2 cellular contexts compared by ENCODE assay signal in genomic region chr20:1341561-1342265, GRCh38.
A peak's percentile ranks its signal among the peaks of the same experiment; 100 is the strongest.
TF ChIP-seq lines count a peak whose summit lies in the region.

No MANE protein-coding gene starts in this region.

TF ChIP-seq in SK-N-SH, 30 proteins besides CTCF, POLR2A, EP300 and RAD21:
- TF ChIP-seq POLR2AphosphoS5 (IDR thresholded peaks at IDR 0.05; ENCODE audit: low read depth, low read length): no peak
- TF ChIP-seq ELF1 (IDR thresholded peaks at IDR 0.05): no peak
- TF ChIP-seq TCF12 (IDR thresholded peaks at IDR 0.05): peak; percentile 34; the same call in 1 of the 2 replicates
- no peak for TF ChIP-seq TAF1 (IDR thresholded peaks at IDR 0.05; ENCODE audit: borderline replicate concordance, low read depth, low read length)
- TF ChIP-seq RCOR1 (IDR thresholded peaks at IDR 0.05; ENCODE audit: low read length): no peak
- TF ChIP-seq REST (IDR thresholded peaks at IDR 0.05; ENCODE audit: low read depth, low read length): no peak
- peak; percentile 49 for TF ChIP-seq PBX3 (IDR thresholded peaks at IDR 0.05)
- no peak for TF ChIP-seq IRF3 (IDR thresholded peaks at IDR 0.05; ENCODE audit: low read depth, low read length)
- no peak for TF ChIP-seq FOXJ3 (CRISPR knock-in tag; IDR thresholded peaks at IDR 0.05)
- no peak for TF ChIP-seq CHD2 (IDR thresholded peaks at IDR 0.05; ENCODE audit: low read length, partially characterized antibody)
- no peak for TF ChIP-seq RFX5 (IDR thresholded peaks at IDR 0.05; ENCODE audit: low read length)
- TF ChIP-seq MXI1 (IDR thresholded peaks at IDR 0.05; ENCODE audit: low read depth, low read length): no peak
- no peak for TF ChIP-seq YY1 (IDR thresholded peaks at IDR 0.05; ENCODE audit: low read depth)

TF ChIP-seq in WTC11, 78 proteins besides CTCF, POLR2A, EP300 and RAD21:
- TF ChIP-seq PREB (CRISPR knock-in tag; IDR thresholded peaks at IDR 0.05; ENCODE audit: borderline replicate concordance) (no peak), ZBTB21 (CRISPR knock-in tag; IDR thresholded peaks at IDR 0.05; ENCODE audit: borderline replicate concordance) (no peak), ATF3 (CRISPR knock-in tag; conservative IDR thresholded peaks at IDR 0.05) (no peak), USF2 (CRISPR knock-in tag; IDR thresholded peaks at IDR 0.05) (no peak), ZNF532 (CRISPR knock-in tag; IDR thresholded peaks at IDR 0.05; ENCODE audit: borderline replicate concordance) (no peak), ATF2 (CRISPR knock-in tag; IDR thresholded peaks at IDR 0.05; ENCODE audit: borderline replicate concordance, low read depth) (no peak), HMGXB4 (CRISPR knock-in tag; IDR thresholded peaks at IDR 0.05) (no peak), JUN (CRISPR knock-in tag; IDR thresholded peaks at IDR 0.05) (no peak)
TF ChIP-seq in WTC11: peak in this region for 0.
